In the genomic region with DNA sequence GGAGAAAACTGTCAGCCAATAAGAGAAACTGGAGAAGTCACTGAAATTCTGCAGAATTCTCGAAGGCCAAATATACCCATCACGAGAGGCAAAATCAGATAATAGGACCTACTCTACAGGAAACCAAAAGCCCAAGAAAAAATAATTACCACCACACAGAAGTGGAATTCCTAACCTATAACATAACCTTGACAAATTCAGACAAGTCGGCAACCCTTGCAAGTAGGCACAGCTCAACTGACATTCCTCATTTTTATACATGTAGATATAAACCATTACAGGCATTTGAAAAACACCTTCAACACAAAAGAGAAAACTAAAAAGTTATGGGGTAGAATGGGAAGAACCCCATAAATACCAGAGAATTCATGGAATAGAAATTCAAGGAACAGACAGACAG, we compare ENCODE assay signal across 23 cellular contexts.
"Had no signal": no experiment of that assay in that cellular context is flagged by ENCODE, and none has a peak within 500 bp of the region (broad histone marks: within the 10 kb centered on the region; RNA-seq: fewer than 3 reads in every experiment).

No MANE protein-coding gene starts in this region.

- H3K4me3 Mint-ChIP-seq: nephron progenitor cell had no signal

- H3K4me1 Mint-ChIP-seq: nephron progenitor cell had no signal

- H3K9me3 Mint-ChIP-seq: naive thymus-derived CD8-positive, alpha-beta T cell; nephron progenitor cell had no signal

- ATAC-seq: gastrocnemius medialis; left ventricle myocardium superior; lower lobe of right lung; naive thymus-derived CD8-positive, alpha-beta T cell; sciatic nerve; stimulated activated naive CD8-positive, alpha-beta T cell treated with anti-CD3 and anti-CD28 coated beads, Interleukin-15, amount 100 ng/mL, for 72 hours; upper lobe of right lung had no signal

- H3K27me3 Mint-ChIP-seq: naive thymus-derived CD8-positive, alpha-beta T cell; stimulated activated naive CD8-positive, alpha-beta T cell treated with anti-CD3 and anti-CD28 coated beads, Interleukin-15, amount 100 ng/mL, for 72 hours had no signal

- H3K27ac ChIP-seq: dorsolateral prefrontal cortex, esophagus muscularis mucosa, gastrocnemius medialis, lower lobe of right lung, prostate gland, right atrium auricular region, suprapubic skin, transverse colon, upper lobe of right lung, uterus had no signal

- H3K27ac Mint-ChIP-seq: nephron progenitor cell had no signal

- DNase-seq: dorsolateral prefrontal cortex; effector CD4-positive, alpha-beta T cell; gastrocnemius medialis; head of caudate nucleus; left ventricle myocardium superior; lower lobe of right lung; naive thymus-derived CD8-positive, alpha-beta T cell; nephron progenitor cell; nucleus accumbens; stimulated activated CD4-positive, alpha-beta T cell treated with anti-CD3 and anti-CD28 coated beads, Interleukin-12 subunit alpha, Interleukin-12 subunit beta, amount 100 ng/mL, for 4 hours; stimulated activated CD4-positive, alpha-beta T cell treated with anti-CD3 and anti-CD28 coated beads, Interleukin-1b, Interleukin-23, amount 100 ng/mL, for 48 hours; stimulated activated CD4-positive, alpha-beta T cell treated with anti-CD3 and anti-CD28 coated beads, Interleukin-4, amount 100 ng/mL, for 1 hour; stimulated activated CD8-positive, alpha-beta memory T cell treated with anti-CD3 and anti-CD28 coated beads, Interleukin-4, amount 100 ng/mL, for 48 hours; stimulated activated naive CD4-positive, alpha-beta T cell; stimulated activated naive CD8-positive, alpha-beta T cell treated with anti-CD3 and anti-CD28 coated beads, Interleukin-15, amount 100 ng/mL, for 72 hours; transverse colon; upper lobe of right lung; uterus had no signal

- H3K9me3 ChIP-seq: esophagus muscularis mucosa, gastrocnemius medialis, lower lobe of right lung, prostate gland, right atrium auricular region, suprapubic skin, transverse colon, upper lobe of right lung, uterus had no signal
